In the genomic region with DNA sequence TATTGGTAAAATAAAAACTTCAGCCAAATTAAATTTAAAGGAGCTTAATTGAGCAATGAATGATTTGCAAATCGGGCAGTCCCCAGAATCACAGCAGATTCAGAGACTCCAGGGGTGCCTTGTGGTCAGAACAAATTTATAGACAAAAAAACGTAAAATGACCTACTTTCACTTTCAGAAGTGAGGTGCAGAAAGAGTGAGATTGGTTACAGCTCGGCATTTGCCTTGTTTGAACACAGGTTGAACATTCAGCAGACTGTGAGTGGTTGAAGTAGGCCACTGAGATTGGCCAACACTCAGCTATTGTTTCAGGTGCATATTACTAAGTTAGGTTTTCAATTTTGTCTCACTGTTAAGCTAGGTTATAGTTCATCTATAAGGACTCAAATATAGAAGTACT, we compare ENCODE assay signal across 9 cellular contexts.
DNase-seq lines count a peak whose midpoint lies in the region; ATAC-seq and TF ChIP-seq lines count a peak whose summit lies in the region.
"Had no signal": no experiment of that assay in that cellular context is flagged by ENCODE, and none has a peak within 500 bp of the region (broad histone marks: within the 10 kb centered on the region; RNA-seq: fewer than 3 reads in every experiment).

No MANE protein-coding gene starts in this region.

- H3K27me3 Mint-ChIP-seq in effector memory CD8-positive, alpha-beta T cell, result no peaks in the 10 kb centered on the region
- H3K27me3 Mint-ChIP-seq in natural killer cell (ENCODE audit: low read depth in 2 of 2), result no peaks in the 10 kb centered on the region

- peaks cover 26% of the 10 kb centered on the region for H3K9me3 ChIP-seq in BLaER1

- peak overlapping the region; percentile 45 for H3K4me2 ChIP-seq in BLaER1

- H3K36me3 Mint-ChIP-seq in effector memory CD8-positive, alpha-beta T cell (ENCODE audit: insufficient read depth), result peaks cover 5% of the 10 kb centered on the region
- no peaks in the 10 kb centered on the region for H3K36me3 Mint-ChIP-seq in natural killer cell

- H3K27ac Mint-ChIP-seq in effector memory CD8-positive, alpha-beta T cell, result peak overlapping the region; percentile 44 to 84
- H3K27ac Mint-ChIP-seq in natural killer cell, result peak overlapping the region in 1 of 2 donors; percentile 77

- no peak overlapping the region for H3K27ac ChIP-seq in BLaER1

- no peak overlapping the region for H3K4me3 ChIP-seq in BLaER1

- peaks cover 8 to 9% of the 10 kb centered on the region in 2 donors for H3K4me1 Mint-ChIP-seq in effector memory CD8-positive, alpha-beta T cell (ENCODE audit: low read depth in 2 of 2)
- peaks cover 0 to 25% of the 10 kb centered on the region in 2 donors for H3K4me1 Mint-ChIP-seq in natural killer cell

- no peak overlapping the region for H3K9ac ChIP-seq in BLaER1

- H3K4me1 ChIP-seq in BLaER1, result peaks cover 10% of the 10 kb centered on the region; the same call in 1 of the 2 replicates

- peak; percentile 38 for DNase-seq in NCI-H774 (lab: John Stamatoyannopoulos, UW)
- DNase-seq in effector memory CD8-positive, alpha-beta T cell, result peak in 2 of 3 experiments; percentile 5 to 14
- no peak for DNase-seq in natural killer cell
- DNase-seq in D341Med (ENCODE audit: low spot score), result no peak
- DNase-seq: NCI-H526 treated with DMSO at 0.1 percent for 48 hours had no signal

- ATAC-seq in effector memory CD8-positive, alpha-beta T cell (replicated peaks), result peak; percentile 93
- ATAC-seq in natural killer cell (peak in 1 of 3 donors; percentile 75), GM19395 (IDR thresholded peaks at IDR 0.05; ENCODE audit: unreplicated experiment) (no peak), HG03354 (IDR thresholded peaks at IDR 0.05; ENCODE audit: poor library complexity, severe bottlenecking, unreplicated experiment) (no peak)
- ATAC-seq in activated CD4-positive, CD25-positive, alpha-beta regulatory T cell treated with anti-CD3 and anti-CD28 coated beads, Interleukin-2, amount 50 U/mL, for 24 hours, result no peak

- H3K9me3 Mint-ChIP-seq in effector memory CD8-positive, alpha-beta T cell, result peaks cover 0 to 8% of the 10 kb centered on the region in 2 donors
- H3K9me3 Mint-ChIP-seq in natural killer cell, result peaks cover 0 to 15% of the 10 kb centered on the region in 2 donors

- no peaks in the 10 kb centered on the region for H4K20me1 ChIP-seq in BLaER1

- H3K27me3 ChIP-seq in BLaER1, result no peaks in the 10 kb centered on the region

- H3K4me3 Mint-ChIP-seq in effector memory CD8-positive, alpha-beta T cell, result peak overlapping the region in 1 of 2 donors; percentile 54
- H3K4me3 Mint-ChIP-seq in natural killer cell, result peak overlapping the region; percentile 75

- no peaks in the 10 kb centered on the region for H3K36me3 ChIP-seq in BLaER1

- TF ChIP-seq CTCF in natural killer cell (IDR thresholded peaks at IDR 0.05), result no peak

- intact Hi-C loops in natural killer cell (cut with micrococcal nuclease), result no loop called here

Comparison
In these comparisons a context has a peak if more than half of its experiments do, and no peak if none do; other contexts are left out.
1. DNase-seq: peak in NCI-H774 (single experiment) and effector memory CD8-positive, alpha-beta T cell (2 of 3); none in natural killer cell (single experiment) and D341Med (single experiment).